ENCODE assay signal across 24 cellular contexts in the genomic region with DNA sequence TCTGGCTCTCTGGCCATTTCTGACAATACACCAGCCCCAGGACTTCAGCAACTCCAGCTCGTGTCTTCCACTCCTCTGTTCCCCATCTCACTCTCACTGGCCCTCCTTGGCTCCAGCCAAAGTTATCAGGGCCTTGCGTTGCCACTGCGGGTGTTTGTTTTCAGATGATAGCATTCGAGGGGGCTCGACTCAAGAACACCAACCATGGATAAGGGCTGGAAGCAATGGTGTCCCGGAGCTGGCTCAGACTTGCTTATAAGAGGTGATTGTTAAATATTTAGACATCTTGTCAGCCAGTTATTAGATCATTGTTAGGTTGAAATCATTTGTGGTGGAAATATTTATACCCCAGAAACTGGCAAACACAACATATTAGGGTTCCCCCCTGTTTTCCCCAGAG.
"Had no signal": no experiment of that assay in that cellular context is flagged by ENCODE, and none has a peak within 500 bp of the region (broad histone marks: within the 10 kb centered on the region; RNA-seq: fewer than 3 reads in every experiment).

No MANE protein-coding gene starts in this region.

- H3K27ac ChIP-seq: brain microvascular endothelial cell, pancreas, prostate gland, thoracic aorta, vagina had no signal

- DNase-seq: activated CD4-positive, alpha-beta T cell treated with anti-CD3 and anti-CD28 coated beads, Interleukin-2, amount 10 ng/mL, durations not matched to agents 24 days and 14 days; activated CD4-positive, CD25-positive, alpha-beta regulatory T cell treated with anti-CD3 and anti-CD28 coated beads, Interleukin-2, amount 50 U/mL, for 72 hours; activated CD8-positive, alpha-beta T cell treated with anti-CD3 and anti-CD28 coated beads for 36 hours; activated gamma-delta T cell treated with Interleukin-2 at 50 U/mL for 16 hours; activated naive CD4-positive, alpha-beta T cell treated with anti-CD3 and anti-CD28 coated beads, Interleukin-2, amount 50 U/mL, for 16 hours; activated T-cell treated with anti-CD3 and anti-CD28 coated beads, Interleukin-2, amount 50 U/mL, for 4 hours; amniotic stem cell; brain microvascular endothelial cell; caudate nucleus; gastrocnemius medialis; hippocampal formation; left cardiac atrium; naive thymus-derived CD8-positive, alpha-beta T cell; nucleus accumbens; pancreas; retina; small intestine; stimulated activated CD4-positive, alpha-beta T cell treated with anti-CD3 and anti-CD28 coated beads, Interleukin-15, amount 100 ng/mL, for 24 hours; stimulated activated naive CD4-positive, alpha-beta T cell; T-cell; trophoblast cell had no signal

- H3K4me3 ChIP-seq: gastrocnemius medialis, pancreas, prostate gland, thoracic aorta, vagina had no signal

- H3K27me3 ChIP-seq: brain microvascular endothelial cell, gastrocnemius medialis, pancreas, vagina had no signal

- H3K4me1 ChIP-seq: gastrocnemius medialis, pancreas, prostate gland had no signal

- H3K36me3 ChIP-seq: brain microvascular endothelial cell, gastrocnemius medialis, pancreas, prostate gland, thoracic aorta, vagina had no signal

- H3K9me3 ChIP-seq: gastrocnemius medialis, pancreas, prostate gland, thoracic aorta, vagina had no signal
